Comparison of ENCODE assay signal across 19 cellular contexts in the genomic region with DNA sequence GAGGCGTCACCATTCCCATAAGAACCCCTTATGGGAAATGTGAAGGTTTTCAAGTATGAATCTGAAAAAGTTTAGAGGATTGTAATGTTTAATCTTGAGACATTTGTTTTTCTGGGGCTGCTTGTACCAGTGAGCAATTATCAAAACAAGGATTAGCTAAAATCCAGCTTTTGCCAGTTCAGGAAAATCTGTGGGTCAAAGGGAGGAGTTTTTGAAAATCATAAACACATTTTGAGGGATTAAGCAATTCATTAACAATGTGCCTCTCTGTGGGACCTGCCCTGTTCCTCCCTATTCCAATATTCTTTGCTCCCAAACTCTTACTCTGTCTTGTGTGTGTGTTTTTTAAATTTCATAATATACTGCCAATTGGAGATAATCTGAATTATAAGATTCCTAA. TPM values are rescaled to one million over a fixed set of nuclear protein-coding genes. Genes with fewer than 3 reads are reported as not detected.
DNase-seq lines count a peak whose midpoint lies in the region; ATAC-seq and TF ChIP-seq lines count a peak whose summit lies in the region.
"Had no signal": no experiment of that assay in that cellular context is flagged by ENCODE, and none has a peak within 500 bp of the region (broad histone marks: within the 10 kb centered on the region; RNA-seq: fewer than 3 reads in every experiment).

No MANE protein-coding gene starts in this region.

- ATAC-seq in left ventricle myocardium superior (peak; percentile 29), Right ventricle myocardium superior (ENCODE audit: poor library complexity) (no peak), sciatic nerve (peak; percentile 93), GM18520 (IDR thresholded peaks at IDR 0.05; ENCODE audit: unreplicated experiment) (no peak)
- ATAC-seq: CD8-positive, alpha-beta T cell had no signal

- no peak for TF ChIP-seq CTCF in fibroblast of the aortic adventitia (IDR thresholded peaks at IDR 0.05; ENCODE audit: insufficient read depth, low read length)

- H3K4me3 ChIP-seq in fibroblast of the aortic adventitia (ENCODE audit: low read depth, low read length), result no peak overlapping the region

- DNase-seq in left ventricle myocardium superior (no peak), Right ventricle myocardium superior (no peak), fibroblast of the aortic adventitia (ENCODE audit: low read depth) (peak; percentile 28), sciatic nerve (ENCODE audit: low spot score) (no peak), glomerular visceral epithelial cell (ENCODE audit: extremely low spot score) (no peak), DMS153 treated with DMSO at 0.1 percent for 48 hours (lab: John Stamatoyannopoulos, UW; ENCODE audit: unreplicated experiment) (no peak)
- DNase-seq: 8988T; AML-193; C1 segment of cervical spinal cord; CD8-positive, alpha-beta T cell; HFFc6; Kasumi-1; NCI-H1417; NCI-H1694 treated with DMSO at 0.1 percent for 48 hours; NCI-H2081 treated with DMSO at 0.1 percent for 48 hours; NCI-H2171 treated with DMSO at 0.1 percent for 48 hours; NCI-H526; OCI-M1 had no signal

- intact Hi-C loops in left ventricle myocardium superior (cut with micrococcal nuclease) (no loop called here), Right ventricle myocardium superior (cut with DNase I) (no loop called here), sciatic nerve (cut with DNase I) (no loop called here)

RNA-seq across cellular contexts. Expression of gene DAAM1, which starts 11.7 kb away (rescaled TPM):
- 111 TPM for total RNA-seq in left ventricle myocardium superior
- 104 TPM for total RNA-seq in Right ventricle myocardium superior
- total RNA-seq in fibroblast of the aortic adventitia (ENCODE audit: low replicate concordance), result 18.5 and 42.9 TPM in 2 replicates
- 68.6 TPM for total RNA-seq in sciatic nerve

Comparison
In these comparisons a context has a peak if more than half of its experiments do, and no peak if none do; other contexts are left out.
1. ATAC-seq: peak in left ventricle myocardium superior (single experiment) and sciatic nerve (single experiment); none in Right ventricle myocardium superior (single experiment) and GM18520 (single experiment).